Comparison of ENCODE assay signal across 30 cellular contexts in the genomic region with DNA sequence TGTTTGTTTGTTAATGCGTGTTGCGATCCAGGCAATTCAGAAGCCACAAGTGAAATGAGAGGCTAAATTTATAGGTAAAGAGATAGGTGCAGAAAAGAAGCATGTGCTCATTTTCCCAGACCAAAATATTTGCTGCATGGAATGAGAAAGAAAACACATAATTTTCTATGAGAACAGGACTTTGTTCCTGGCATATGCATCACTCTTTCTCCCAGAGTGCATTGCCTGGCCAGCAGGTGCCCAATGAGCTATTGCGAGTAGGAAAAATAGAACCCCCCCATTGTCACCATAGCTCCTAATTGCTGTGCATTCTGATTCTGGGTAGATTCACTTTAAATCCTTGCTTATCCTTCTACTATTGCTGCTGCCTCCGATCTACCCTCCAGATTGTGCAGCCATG.
"Had no signal": no experiment of that assay in that cellular context is flagged by ENCODE, and none has a peak within 500 bp of the region (broad histone marks: within the 10 kb centered on the region; RNA-seq: fewer than 3 reads in every experiment).

No MANE protein-coding gene starts in this region.

- H3K9me3 ChIP-seq: ovary, psoas muscle, right lobe of liver, sigmoid colon, thoracic aorta, thyroid gland, tibial nerve, upper lobe of left lung, vagina had no signal

- H3K4me1 Mint-ChIP-seq: naive B cell; stimulated activated effector memory CD8-positive, alpha-beta T cell treated with anti-CD3 and anti-CD28 coated beads, Interleukin-12 subunit alpha, Interleukin-12 subunit beta, amount 100 ng/mL, for 72 hours; stimulated activated naive B cell treated with anti-CD40 and anti-IgM and Interleukin-4, amounts not matched to agents 10 μg/mL and 1 μg/mL and 100 μg/mL, for 72 hours had no signal

- H3K9me3 Mint-ChIP-seq: natural killer cell treated with Interleukin-12 subunit alpha and Interleukin-12 subunit beta and Interleukin-15 and Interleukin-18, amount 100 ng/mL, for 72 hours; stimulated activated effector memory CD8-positive, alpha-beta T cell treated with anti-CD3 and anti-CD28 coated beads, Interleukin-12 subunit alpha, Interleukin-12 subunit beta, amount 100 ng/mL, for 72 hours; stimulated activated naive CD8-positive, alpha-beta T cell treated with anti-CD3 and anti-CD28 coated beads, Interleukin-15, Interleukin-2, amounts not matched to agents 100 ng/mL and 50 ng/mL, for 24 hours had no signal

- H3K4me1 ChIP-seq: parathyroid adenoma, psoas muscle, right lobe of liver, sigmoid colon, stomach, thyroid gland, tibial nerve, upper lobe of left lung, vagina had no signal

- H2AFZ ChIP-seq: parathyroid adenoma had no signal

- H3K27ac ChIP-seq: ovary, parathyroid adenoma, psoas muscle, right lobe of liver, sigmoid colon, stomach, thoracic aorta, thyroid gland, tibial nerve, upper lobe of left lung, vagina had no signal

- H3K9ac ChIP-seq: parathyroid adenoma had no signal

- H3K27ac Mint-ChIP-seq: naive thymus-derived CD8-positive, alpha-beta T cell; natural killer cell treated with Interleukin-12 subunit alpha and Interleukin-12 subunit beta and Interleukin-15 and Interleukin-18, amount 100 ng/mL, for 72 hours; nephron progenitor cell; progenitor cell of endocrine pancreas; stimulated activated effector memory CD8-positive, alpha-beta T cell treated with anti-CD3 and anti-CD28 coated beads, Interleukin-12 subunit alpha, Interleukin-12 subunit beta, amount 100 ng/mL, for 72 hours; stimulated activated naive B cell treated with anti-CD40 and anti-IgM and Interleukin-4, amounts not matched to agents 10 μg/mL and 1 μg/mL and 100 μg/mL, for 72 hours; stimulated activated naive CD8-positive, alpha-beta T cell treated with anti-CD3 and anti-CD28 coated beads, Interleukin-15, Interleukin-2, amounts not matched to agents 100 ng/mL and 50 ng/mL, for 24 hours had no signal

- H3K36me3 ChIP-seq: ovary, right lobe of liver, sigmoid colon, stomach, thoracic aorta, thyroid gland, tibial nerve, upper lobe of left lung, vagina had no signal

- FAIRE-seq: small intestine, urothelium cell line had no signal

- H3K27me3 ChIP-seq: ovary, right lobe of liver, sigmoid colon, stomach, thyroid gland, tibial nerve, upper lobe of left lung, vagina had no signal

- ATAC-seq: naive thymus-derived CD8-positive, alpha-beta T cell; natural killer cell treated with Interleukin-12 subunit alpha and Interleukin-12 subunit beta and Interleukin-15 and Interleukin-18, amount 100 ng/mL, for 72 hours; psoas muscle; right cardiac atrium; right lobe of liver; stimulated activated effector memory CD8-positive, alpha-beta T cell treated with anti-CD3 and anti-CD28 coated beads, Interleukin-12 subunit alpha, Interleukin-12 subunit beta, amount 100 ng/mL, for 72 hours; stimulated activated naive B cell treated with anti-CD40 and anti-IgM and Interleukin-4, amounts not matched to agents 10 μg/mL and 1 μg/mL and 100 μg/mL, for 72 hours had no signal

- H3K4me3 Mint-ChIP-seq: naive B cell; naive thymus-derived CD8-positive, alpha-beta T cell; natural killer cell treated with Interleukin-12 subunit alpha and Interleukin-12 subunit beta and Interleukin-15 and Interleukin-18, amount 100 ng/mL, for 72 hours; nephron progenitor cell; stimulated activated effector memory CD8-positive, alpha-beta T cell treated with anti-CD3 and anti-CD28 coated beads, Interleukin-12 subunit alpha, Interleukin-12 subunit beta, amount 100 ng/mL, for 72 hours; stimulated activated naive B cell treated with anti-CD40 and anti-IgM and Interleukin-4, amounts not matched to agents 10 μg/mL and 1 μg/mL and 100 μg/mL, for 72 hours; stimulated activated naive CD8-positive, alpha-beta T cell treated with anti-CD3 and anti-CD28 coated beads, Interleukin-15, Interleukin-2, amounts not matched to agents 100 ng/mL and 50 ng/mL, for 24 hours had no signal

- H3K36me3 Mint-ChIP-seq: naive B cell; naive thymus-derived CD8-positive, alpha-beta T cell; natural killer cell treated with Interleukin-12 subunit alpha and Interleukin-12 subunit beta and Interleukin-15 and Interleukin-18, amount 100 ng/mL, for 72 hours; stimulated activated effector memory CD8-positive, alpha-beta T cell treated with anti-CD3 and anti-CD28 coated beads, Interleukin-12 subunit alpha, Interleukin-12 subunit beta, amount 100 ng/mL, for 72 hours; stimulated activated naive B cell treated with anti-CD40 and anti-IgM and Interleukin-4, amounts not matched to agents 10 μg/mL and 1 μg/mL and 100 μg/mL, for 72 hours had no signal

- H3K4me3 ChIP-seq: ovary, psoas muscle, right lobe of liver, sigmoid colon, stomach, thoracic aorta, thyroid gland, tibial nerve, upper lobe of left lung, vagina had no signal

- H3K27me3 Mint-ChIP-seq: progenitor cell of endocrine pancreas had no signal

- DNase-seq: naive B cell; naive thymus-derived CD8-positive, alpha-beta T cell; nephron progenitor cell; occipital lobe; ovary; posterior cingulate gyrus; psoas muscle; right cardiac atrium; right lobe of liver; sigmoid colon; small intestine; stimulated activated CD4-positive, alpha-beta T cell treated with anti-CD3 and anti-CD28 coated beads, Interleukin-15, amount 100 ng/mL, for 24 hours; stimulated activated CD4-positive, alpha-beta T cell treated with anti-CD3 and anti-CD28 coated beads, Interleukin-2, amount 100 ng/mL, for 24 hours; stimulated activated CD4-positive, alpha-beta T cell treated with anti-CD3 and anti-CD28 coated beads, Interleukin-2, amount 100 ng/mL, for 48 hours; stimulated activated CD4-positive, alpha-beta T cell treated with anti-CD3 and anti-CD28 coated beads, Interleukin-4, amount 100 ng/mL, for 24 hours; stimulated activated naive B cell treated with anti-CD40 and anti-IgM and Interleukin-4, amounts not matched to agents 10 μg/mL and 1 μg/mL and 100 μg/mL, for 72 hours; stimulated activated naive CD4-positive, alpha-beta T cell treated with Interleukin-2 at 50 U/mL for 16 hours; stomach; thyroid gland; trophoblast cell; upper lobe of left lung had no signal
